27 cellular contexts compared by ENCODE assay signal in the genomic region with DNA sequence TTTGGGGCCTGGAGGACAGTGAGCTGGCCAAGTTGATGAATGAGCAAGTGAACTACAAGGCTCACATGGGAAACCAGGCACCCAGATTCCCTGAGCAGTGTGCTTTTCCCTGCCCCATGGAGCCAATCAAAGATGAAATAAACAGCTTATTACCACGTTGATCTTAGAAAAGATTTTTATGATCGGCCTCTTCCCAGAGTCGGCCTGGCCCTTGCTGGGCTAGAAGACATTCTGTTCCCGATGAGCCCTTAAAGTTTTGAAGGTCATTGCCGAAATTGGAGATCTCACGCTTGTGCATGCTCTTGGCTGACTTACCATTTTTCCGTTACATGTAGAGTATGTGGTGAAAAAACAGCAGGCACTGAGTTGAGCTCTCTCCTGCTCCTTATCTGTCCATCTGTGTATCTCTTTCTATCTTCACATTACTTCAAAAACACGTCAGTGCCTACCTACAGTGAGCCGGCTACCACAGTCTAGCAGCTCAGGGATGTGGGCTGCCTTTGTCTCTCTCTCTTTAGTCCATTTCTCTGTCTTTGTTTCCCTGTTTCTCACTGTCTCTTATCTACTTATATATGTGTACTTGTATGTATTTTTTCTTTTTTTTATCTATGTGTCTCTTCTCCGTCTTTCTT.
DNase-seq lines count a peak whose midpoint lies in the region; ATAC-seq, FAIRE-seq and TF ChIP-seq lines count a peak whose summit lies in the region.
"Had no signal": no experiment of that assay in that cellular context is flagged by ENCODE, and none has a peak within 500 bp of the region (broad histone marks: within the 10 kb centered on the region; RNA-seq: fewer than 3 reads in every experiment).

No MANE protein-coding gene starts in this region.

- no peaks in the 10 kb centered on the region for H3K36me3 Mint-ChIP-seq in Calu3 (ENCODE audit: insufficient read depth, unreplicated experiment)
- H3K36me3 Mint-ChIP-seq: activated naive CD4-positive, alpha-beta T cell treated with anti-CD3 and anti-CD28 coated beads, Interleukin-2, amount 50 U/mL, for 72 hours; natural killer cell; T-cell had no signal

- no peak overlapping the region for H4K12ac ChIP-seq in trophoblast cell (ENCODE audit: low read depth, low read length)

- TF ChIP-seq POLR2A in HCT116 (IDR thresholded peaks at IDR 0.05; ENCODE audit: borderline replicate concordance, extremely low read depth, insufficient read depth, insufficient read length): no peak
- no peak for TF ChIP-seq POLR2A in testis (IDR thresholded peaks at IDR 0.05)

- no peaks in the 10 kb centered on the region for H3K36me3 ChIP-seq in HCT116 (ENCODE audit: control insufficient read depth in 1 of 2, insufficient read depth in 2 of 2, low read length in 2 of 2)
- H3K36me3 ChIP-seq in trophoblast cell (ENCODE audit: control insufficient read depth in 1 of 2, insufficient read depth in 2 of 2, low read length in 2 of 2): no peaks in the 10 kb centered on the region
- H3K36me3 ChIP-seq in testis (ENCODE audit: low read depth, missing control alignments): no peaks in the 10 kb centered on the region
- H3K36me3 ChIP-seq: BLaER1 treated with 17β-estradiol and CSF1 and Interleukin-3, amounts not matched to agents 10 nM and 100 nM; Peyer's patch had no signal

- H3K4me3 ChIP-seq in HCT116 (replicated peaks in 1 of 2; ENCODE audit: low read depth in 1 of 2, low read length in 2 of 2) (no peak overlapping the region), choroid plexus epithelial cell (ENCODE audit: low read depth, low read length) (no peak overlapping the region), trophoblast cell (ENCODE audit: low read depth, low read length) (no peak overlapping the region), testis (no peak overlapping the region)
- H3K4me3 ChIP-seq: BLaER1 treated with 17β-estradiol and CSF1 and Interleukin-3, amounts not matched to agents 10 nM and 100 nM; GM12878; Peyer's patch had no signal

- no peak for TF ChIP-seq CTCF in HCT116 (IDR thresholded peaks at IDR 0.05 in 2 of 3, conservative IDR thresholded peaks at IDR 0.05 in 1 of 3; ENCODE audit: borderline replicate concordance in 1 of 3, insufficient read depth in 1 of 3, low read depth in 2 of 3, low read length in 2 of 3)
- TF ChIP-seq CTCF in choroid plexus epithelial cell (conservative IDR thresholded peaks at IDR 0.05; ENCODE audit: low read depth, low read length): no peak
- no peak for TF ChIP-seq CTCF in testis (IDR thresholded peaks at IDR 0.05)
- TF ChIP-seq CTCF in Calu3 (IDR thresholded peaks at IDR 0.05; ENCODE audit: unreplicated experiment): no peak

- ATAC-seq in HCT116 (no peak), HG03432 (IDR thresholded peaks at IDR 0.05; ENCODE audit: unreplicated experiment) (no peak), HG03342 (IDR thresholded peaks at IDR 0.05; ENCODE audit: unreplicated experiment) (no peak)
- ATAC-seq: GM12878, left ventricle myocardium superior, natural killer cell, T-cell had no signal

- no peaks in the 10 kb centered on the region for H4K20me1 ChIP-seq in HCT116 (ENCODE audit: insufficient read depth)
- H4K20me1 ChIP-seq: BLaER1 treated with 17β-estradiol and CSF1 and Interleukin-3, amounts not matched to agents 10 nM and 100 nM had no signal

- H3K79me1 ChIP-seq in trophoblast cell (ENCODE audit: low read length): no peaks in the 10 kb centered on the region

- no peak overlapping the region for H3K18ac ChIP-seq in trophoblast cell (ENCODE audit: low read length)

- no peak overlapping the region for H3K9ac ChIP-seq in HCT116 (ENCODE audit: low read length)
- no peak overlapping the region for H3K9ac ChIP-seq in trophoblast cell (ENCODE audit: low read length)
- H3K9ac ChIP-seq: BLaER1 treated with 17β-estradiol and CSF1 and Interleukin-3, amounts not matched to agents 10 nM and 100 nM had no signal

- no peak overlapping the region for H3K14ac ChIP-seq in trophoblast cell (ENCODE audit: low read length)

- no peaks in the 10 kb centered on the region for H3K9me2 ChIP-seq in HCT116 (ENCODE audit: insufficient read depth)

- RAD21 ChIA-PET in HCT116 (lab: Charles Lee; ENCODE audit: low non-redundant PET in 1 of 2, low total read pairs in 2 of 2, uncharacterized antibody in 2 of 2, unreplicated experiment in 2 of 2): no interaction called here

- H3K4ac ChIP-seq in trophoblast cell (ENCODE audit: low read depth, low read length): no peak overlapping the region

- H3K27ac Mint-ChIP-seq in Calu3 (ENCODE audit: unreplicated experiment): no peak overlapping the region
- H3K27ac Mint-ChIP-seq: activated naive CD4-positive, alpha-beta T cell treated with anti-CD3 and anti-CD28 coated beads, Interleukin-2, amount 50 U/mL, for 72 hours; natural killer cell; T-cell had no signal

- H3K4me2 ChIP-seq in HCT116 (ENCODE audit: low read length): no peak overlapping the region
- H3K4me2 ChIP-seq in trophoblast cell (ENCODE audit: low read length): no peak overlapping the region
- H3K4me2 ChIP-seq: BLaER1 treated with 17β-estradiol and CSF1 and Interleukin-3, amounts not matched to agents 10 nM and 100 nM had no signal

- no peak overlapping the region for H4K8ac ChIP-seq in trophoblast cell (ENCODE audit: low read depth, low read length)

- no peaks in the 10 kb centered on the region for H3K9me3 Mint-ChIP-seq in Calu3 (ENCODE audit: low read depth, unreplicated experiment)
- H3K9me3 Mint-ChIP-seq: activated naive CD4-positive, alpha-beta T cell treated with anti-CD3 and anti-CD28 coated beads, Interleukin-2, amount 50 U/mL, for 72 hours; activated T-cell treated with anti-CD3 and anti-CD28 coated beads, Interleukin-2, amount 50 U/mL, for 4 hours; natural killer cell; T-cell had no signal

- no peaks in the 10 kb centered on the region for H3K9me3 ChIP-seq in HCT116 (ENCODE audit: control insufficient read depth in 1 of 2, insufficient read depth in 1 of 2, low read depth in 1 of 2, low read length in 2 of 2)
- no peaks in the 10 kb centered on the region for H3K9me3 ChIP-seq in trophoblast cell (ENCODE audit: insufficient read depth, low read depth, low read length)
- no peaks in the 10 kb centered on the region for H3K9me3 ChIP-seq in testis
- H3K9me3 ChIP-seq: Peyer's patch had no signal

- H3K23ac ChIP-seq in trophoblast cell (ENCODE audit: low read length): no peak overlapping the region

- H3K79me2 ChIP-seq in HCT116 (ENCODE audit: insufficient read depth, low read length) (no peaks in the 10 kb centered on the region), trophoblast cell (ENCODE audit: control insufficient read depth, insufficient read depth, low read length, poor library complexity) (no peaks in the 10 kb centered on the region)

- BruUV-seq in HCT116 (replicated peaks; lab: Mats Ljungman, UMichigan) (no TSS peak), Calu3 (replicated peaks; lab: Mats Ljungman, UMichigan) (no TSS peak)

- no peak overlapping the region for H2BK5ac ChIP-seq in trophoblast cell (ENCODE audit: low read depth, low read length, poor library complexity)

- H3K27me3 ChIP-seq in HCT116 (ENCODE audit: insufficient read depth, low read length): no peaks in the 10 kb centered on the region
- H3K27me3 ChIP-seq in trophoblast cell (ENCODE audit: insufficient read depth, low read length): no peaks in the 10 kb centered on the region
- no peaks in the 10 kb centered on the region for H3K27me3 ChIP-seq in testis
- H3K27me3 ChIP-seq: BLaER1 treated with 17β-estradiol and CSF1 and Interleukin-3, amounts not matched to agents 10 nM and 100 nM; Peyer's patch had no signal

- FAIRE-seq in RCC 7860 (lab: Jason Lieb, UNC): no peak
- FAIRE-seq: GM12878, TTC549 had no signal

- no peak overlapping the region for H2BK12ac ChIP-seq in trophoblast cell (ENCODE audit: low read length)

- peaks cover 0 to 10% of the 10 kb centered on the region in 2 experiments; a peak in 2 of 4 replicates for H3K4me1 ChIP-seq in HCT116 (ENCODE audit: control insufficient read depth in 1 of 2, insufficient read depth in 2 of 2, low read length in 2 of 2)
- H3K4me1 ChIP-seq in trophoblast cell (ENCODE audit: control insufficient read depth in 1 of 2, insufficient read depth in 2 of 2, low read length in 2 of 2): no peaks in the 10 kb centered on the region
- peaks cover 19% of the 10 kb centered on the region for H3K4me1 ChIP-seq in testis
- H3K4me1 ChIP-seq: BLaER1 treated with 17β-estradiol and CSF1 and Interleukin-3, amounts not matched to agents 10 nM and 100 nM; Peyer's patch had no signal

- intact Hi-C loops in HCT116 (cut with micrococcal nuclease): no loop called here
- intact Hi-C loops in testis (cut with DNase I; ENCODE audit: low total_unique reads): no loop called here
- intact Hi-C loops in Calu3 (cut with micrococcal nuclease; ENCODE audit: unreplicated experiment): no loop called here

- POLR2A ChIA-PET in HCT116 (lab: Charles Lee): no interaction called here

- no peak overlapping the region for H3K4me3 Mint-ChIP-seq in Calu3 (ENCODE audit: low read depth, unreplicated experiment)
- H3K4me3 Mint-ChIP-seq: activated T-cell treated with anti-CD3 and anti-CD28 coated beads, Interleukin-2, amount 50 U/mL, for 4 hours; natural killer cell; T-cell had no signal

- DNase-seq in HCT116 (ENCODE audit: low read depth, low spot score) (no peak), choroid plexus epithelial cell (ENCODE audit: low read depth) (peak; percentile 65), trophoblast cell (peak; percentile 27 to 73), testis (peak; percentile 62), RCC 7860 (ENCODE audit: low spot score) (no peak), Calu3 (no peak)
- DNase-seq: activated CD4-positive, CD25-positive, alpha-beta regulatory T cell treated with anti-CD3 and anti-CD28 coated beads, Interleukin-2, amount 50 U/mL, for 72 hours; activated T-cell treated with anti-CD3 and anti-CD28 coated beads, Interleukin-2, amount 50 U/mL, for 4 hours; COR-L47; foreskin melanocyte; H7; hippocampal formation; Kasumi-1; left ventricle myocardium superior; midbrain; natural killer cell; NCI-H1694; NCI-H526; Peyer's patch; T-cell had no signal

- H2AFZ ChIP-seq in HCT116 (ENCODE audit: low read depth, low read length, poor library complexity, severe bottlenecking) (no peak overlapping the region), trophoblast cell (ENCODE audit: insufficient read depth, low read length, poor library complexity) (no peak overlapping the region)

- CTCF ChIA-PET in HCT116 (lab: Charles Lee) (no interaction called here), Calu3 (lab: Charles Lee) (interaction anchor here (1.0 kb wide), 1 partner anchor 88 kb away, joined by 3 read pairs; no protein-coding TSS in a partner anchor)

- no peak overlapping the region for H4K91ac ChIP-seq in trophoblast cell (ENCODE audit: low read depth, low read length)

- no peak for TF ChIP-seq RAD21 in HCT116 (IDR thresholded peaks at IDR 0.05; ENCODE audit: low read depth)

- H2AK5ac ChIP-seq in trophoblast cell (ENCODE audit: low read length): no peak overlapping the region

- WGBS in trophoblast cell (ENCODE audit: extremely low coverage, insufficient coverage, insufficient read length): no CpG with 5 or more reads among the region's 10 CpGs
- WGBS in testis, 2 donors: 54 to 62% methylated on average over 10 of the region's 10 CpGs

- no peaks in the 10 kb centered on the region for H3K4me1 Mint-ChIP-seq in Calu3 (ENCODE audit: low read depth, unreplicated experiment)
- H3K4me1 Mint-ChIP-seq: natural killer cell, T-cell had no signal

- H3K27ac ChIP-seq in HCT116 (ENCODE audit: low read depth, low read length) (no peak overlapping the region), trophoblast cell (ENCODE audit: low read depth, low read length) (no peak overlapping the region), testis (peak overlapping the region; percentile 90 to 94)
- H3K27ac ChIP-seq: BLaER1 treated with 17β-estradiol and CSF1 and Interleukin-3, amounts not matched to agents 10 nM and 100 nM; epithelial cell of prostate had no signal

- H3K27me3 Mint-ChIP-seq in Calu3 (ENCODE audit: unreplicated experiment): no peaks in the 10 kb centered on the region

- no peak overlapping the region for H2BK120ac ChIP-seq in trophoblast cell (ENCODE audit: insufficient read depth, low read length, poor library complexity)

Comparison
In these comparisons a context has a peak if more than half of its experiments do, and no peak if none do; other contexts are left out.
1. DNase-seq: peak in choroid plexus epithelial cell (single experiment), trophoblast cell (2 of 2) and testis (single experiment); none in HCT116 (single experiment), RCC 7860 (single experiment) and Calu3 (single experiment).
2. H3K27ac ChIP-seq: peak in testis (2 of 2); none in HCT116 (single experiment) and trophoblast cell (single experiment).